In genomic region chr18:47996091-47996541, GRCh38 we compare ENCODE assay signal across 19 cellular contexts.
DNase-seq lines count a peak whose midpoint lies in the region; ATAC-seq and TF ChIP-seq lines count a peak whose summit lies in the region.
"Had no signal": no experiment of that assay in that cellular context is flagged by ENCODE, and none has a peak within 500 bp of the region (broad histone marks: within the 10 kb centered on the region; RNA-seq: fewer than 3 reads in every experiment).

No MANE protein-coding gene starts in this region.

- TF ChIP-seq CTCF in esophagus squamous epithelium (IDR thresholded peaks at IDR 0.05) = no peak

- no peak overlapping the region for H3K27ac ChIP-seq in esophagus squamous epithelium
- H3K27ac ChIP-seq: gastroesophageal sphincter, Peyer's patch had no signal

- H3K4me1 ChIP-seq in esophagus squamous epithelium = peaks cover 0 to 6% (median 0%) of the 10 kb centered on the region in 3 donors
- H3K4me1 ChIP-seq: gastroesophageal sphincter, Peyer's patch had no signal

- 23 to 33% methylated on average over 3 of the region's 3 CpGs for WGBS in esophagus squamous epithelium, 2 donors

- no peak overlapping the region for H3K4me3 ChIP-seq in esophagus squamous epithelium
- H3K4me3 ChIP-seq: gastroesophageal sphincter, Peyer's patch had no signal

- intact Hi-C loops in esophagus squamous epithelium (cut with DNase I) = no loop called here

- DNase-seq in COR-L47 (lab: John Stamatoyannopoulos, UW) = peak; percentile 72
- peak; percentile 46 for DNase-seq in NCI-H1436 treated with DMSO at 0.1 percent for 48 hours (lab: John Stamatoyannopoulos, UW)
- DNase-seq in RPMI7951 (ENCODE audit: low read depth) = peak; percentile 16
- peak; percentile 7 for DNase-seq in medulla oblongata (ENCODE audit: extremely low spot score)
- DNase-seq in esophagus squamous epithelium (lab: John Stamatoyannopoulos, UW) = no peak
- DNase-seq in GF-D8 (lab: John Stamatoyannopoulos, UW) = no peak
- DNase-seq in T1000 (lab: John Stamatoyannopoulos, UW) = no peak
- DNase-seq: activated naive CD4-positive, alpha-beta T cell treated with anti-CD3 and anti-CD28 coated beads, Interleukin-2, amount 50 U/mL, for 16 hours; DMS153; effector memory CD8-positive, alpha-beta T cell; immature natural killer cell; mammary epithelial cell; NCI-H510A treated with DMSO at 0.1 percent for 48 hours; nucleus accumbens; Peyer's patch; stimulated activated naive CD8-positive, alpha-beta T cell treated with anti-CD3 and anti-CD28 coated beads, Interleukin-15, Interleukin-2, amounts not matched to agents 100 U/mL and 50 U/mL, for 24 hours; T-cell had no signal

- no peak for ATAC-seq in GM19023 (IDR thresholded peaks at IDR 0.05; ENCODE audit: unreplicated experiment)
- ATAC-seq: effector memory CD8-positive, alpha-beta T cell; gastroesophageal sphincter; stimulated activated naive CD8-positive, alpha-beta T cell treated with anti-CD3 and anti-CD28 coated beads, Interleukin-15, Interleukin-2, amounts not matched to agents 100 U/mL and 50 U/mL, for 24 hours; T-cell had no signal

- peaks cover 0 to 7% (median 6%) of the 10 kb centered on the region in 3 donors for H3K9me3 ChIP-seq in esophagus squamous epithelium

- H3K27me3 ChIP-seq in esophagus squamous epithelium = peaks cover 0 to 38% (median 0%) of the 10 kb centered on the region in 4 donors
- H3K27me3 ChIP-seq: Peyer's patch had no signal

- no peaks in the 10 kb centered on the region for H3K36me3 ChIP-seq in esophagus squamous epithelium
- H3K36me3 ChIP-seq: gastroesophageal sphincter, Peyer's patch had no signal

- no peak for TF ChIP-seq POLR2A in esophagus squamous epithelium (IDR thresholded peaks at IDR 0.05)

Comparison
In these comparisons a context has a peak if more than half of its experiments do, and no peak if none do; other contexts are left out.
1. DNase-seq: peak in COR-L47 (single experiment), NCI-H1436 treated with DMSO at 0.1 percent for 48 hours (single experiment), RPMI7951 (single experiment) and medulla oblongata (single experiment); none in esophagus squamous epithelium (single experiment), GF-D8 (single experiment) and T1000 (single experiment).